16 cellular contexts compared by ENCODE assay signal in the genomic region with DNA sequence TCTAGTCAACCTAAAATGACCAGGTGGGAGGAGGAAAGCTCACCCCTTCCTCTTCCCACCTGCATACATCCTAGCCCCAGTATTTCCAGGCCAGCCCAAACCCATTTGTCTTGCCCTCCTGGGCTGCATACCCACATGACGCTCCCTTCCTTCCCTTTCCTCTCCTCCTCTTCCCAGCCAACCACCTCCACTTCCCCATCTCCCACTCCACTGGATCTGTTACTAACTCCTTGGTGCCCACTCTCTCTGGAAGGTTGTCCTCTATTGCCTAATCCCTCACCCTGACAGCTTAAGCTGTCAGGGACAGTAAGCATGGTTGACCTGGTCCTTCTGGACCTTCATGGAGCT. TPM values are rescaled to one million over a fixed set of nuclear protein-coding genes. Genes with fewer than 3 reads are reported as not detected.
DNase-seq lines count a peak whose midpoint lies in the region; ATAC-seq and TF ChIP-seq lines count a peak whose summit lies in the region.
"Had no signal": no experiment of that assay in that cellular context is flagged by ENCODE, and none has a peak within 500 bp of the region (broad histone marks: within the 10 kb centered on the region; RNA-seq: fewer than 3 reads in every experiment).

No MANE protein-coding gene starts in this region.

- CTCF ChIA-PET in mammary epithelial cell (lab: Charles Lee; ENCODE audit: low non-redundant PET) (no interaction called here), MCF 10A (lab: Yijun Ruan, JAX) (interaction anchor here (0.6 to 6.6 kb wide), 5 partner anchors 13 to 153 kb away, joined by 3 to 28 read pairs (median 6); no protein-coding TSS in a partner anchor)

- no peaks in the 10 kb centered on the region for H3K79me2 ChIP-seq in mammary epithelial cell (ENCODE audit: insufficient read depth, low read length)
- H3K79me2 ChIP-seq: parathyroid adenoma had no signal

- DNase-seq in mammary epithelial cell (no peak), MCF 10A (ENCODE audit: unreplicated experiment) (no peak), RWPE2 (ENCODE audit: low spot score) (no peak), foreskin keratinocyte (no peak), upper lobe of right lung (no peak), substantia nigra (lab: John Stamatoyannopoulos, UW) (no peak)
- no peak for DNase-seq in activated naive CD4-positive, alpha-beta T cell treated with anti-CD3 and anti-CD28 coated beads, Interleukin-2, amount 50 U/mL, for 72 hours (ENCODE audit: low spot score in 2 of 2)
- no peak for DNase-seq in effector memory CD8-positive, alpha-beta T cell
- DNase-seq: NCI-H1417; NCI-H446; stimulated activated naive CD4-positive, alpha-beta T cell treated with Interleukin-2 at 50 U/mL for 16 hours had no signal

- no peaks in the 10 kb centered on the region for H3K36me3 Mint-ChIP-seq in MCF 10A (ENCODE audit: insufficient read depth, unreplicated experiment)
- no peaks in the 10 kb centered on the region for H3K36me3 Mint-ChIP-seq in activated naive CD4-positive, alpha-beta T cell treated with anti-CD3 and anti-CD28 coated beads, Interleukin-2, amount 50 U/mL, for 72 hours
- H3K36me3 Mint-ChIP-seq in effector memory CD8-positive, alpha-beta T cell (ENCODE audit: insufficient read depth), result no peaks in the 10 kb centered on the region

- TF ChIP-seq CTCF in mammary epithelial cell (conservative IDR thresholded peaks at IDR 0.05 in 1 of 2, IDR thresholded peaks at IDR 0.05 in 1 of 2; ENCODE audit: extremely low read depth in 1 of 2, insufficient read depth in 1 of 2, low read depth in 1 of 2, low read length in 2 of 2) (no peak), MCF 10A (IDR thresholded peaks at IDR 0.05; ENCODE audit: unreplicated experiment) (no peak), RWPE2 (IDR thresholded peaks at IDR 0.05; ENCODE audit: poor library complexity, severe bottlenecking) (no peak), foreskin keratinocyte (conservative IDR thresholded peaks at IDR 0.05) (no peak), upper lobe of right lung (IDR thresholded peaks at IDR 0.05) (no peak)

- POLR2A ChIA-PET in MCF 10A (lab: Yijun Ruan, JAX), result interaction anchor here (0.8 to 2.2 kb wide), 7 partner anchors 8 to 47 kb away, joined by 3 to 10 read pairs (median 5); no protein-coding TSS in a partner anchor

- in situ Hi-C loops in mammary epithelial cell (cut with MboI; ENCODE audit: low sequenced_read_pairs in 2 of 2), result no loop called here

- no peak overlapping the region for H3K9ac ChIP-seq in mammary epithelial cell (ENCODE audit: insufficient read depth, low read length)
- H3K9ac ChIP-seq: parathyroid adenoma had no signal

- ATAC-seq in RWPE2 (ENCODE audit: low read depth), result no peak
- no peak for ATAC-seq in foreskin keratinocyte
- ATAC-seq in upper lobe of right lung, result peak; percentile 20
- no peak for ATAC-seq in activated naive CD4-positive, alpha-beta T cell treated with anti-CD3 and anti-CD28 coated beads, Interleukin-2, amount 50 U/mL, for 72 hours
- ATAC-seq in effector memory CD8-positive, alpha-beta T cell (replicated peaks), result no peak

- no peaks in the 10 kb centered on the region for H3K9me3 ChIP-seq in mammary epithelial cell (replicated peaks; ENCODE audit: insufficient read depth, low read length)
- H3K9me3 ChIP-seq in RWPE2 (ENCODE audit: severe bottlenecking), result no peaks in the 10 kb centered on the region
- H3K9me3 ChIP-seq in upper lobe of right lung, result no peaks in the 10 kb centered on the region
- H3K9me3 ChIP-seq: ascending aorta, esophagus muscularis mucosa had no signal

- H4K20me1 ChIP-seq in mammary epithelial cell (ENCODE audit: insufficient read depth, low read length), result no peaks in the 10 kb centered on the region

- intact Hi-C loops in mammary epithelial cell (cut with micrococcal nuclease), result loop anchor here (2.0 kb wide), 2 partner anchors 15 to 35 kb away; a partner anchor contains a TSS
- intact Hi-C loops in MCF 10A (cut with micrococcal nuclease), result loop anchor here (5.0 kb wide), 1 partner anchor 37 kb away; no protein-coding TSS in a partner anchor
- intact Hi-C loops in upper lobe of right lung (cut with DNase I), result no loop called here

- H3K27ac ChIP-seq in mammary epithelial cell (ENCODE audit: insufficient read depth, low read depth, low read length) (peak overlapping the region; percentile 37), RWPE2 (ENCODE audit: poor library complexity, severe bottlenecking) (peak overlapping the region; percentile 50), foreskin keratinocyte (peak overlapping the region; percentile 13), upper lobe of right lung (peak overlapping the region; percentile 26), substantia nigra (ENCODE audit: low read depth, low read length, poor library complexity, severe bottlenecking) (no peak overlapping the region)
- H3K27ac ChIP-seq: ascending aorta, parathyroid adenoma had no signal

- H3K4me2 ChIP-seq in mammary epithelial cell (ENCODE audit: insufficient read depth, low read depth, low read length), result peak overlapping the region; percentile 25

- BruUV-seq in mammary epithelial cell (replicated peaks; lab: Mats Ljungman, UMichigan) (no TSS peak), MCF 10A (replicated peaks; lab: Mats Ljungman, UMichigan) (no TSS peak)

- H3K27me3 Mint-ChIP-seq in MCF 10A (ENCODE audit: insufficient read depth, unreplicated experiment), result no peaks in the 10 kb centered on the region
- H3K27me3 Mint-ChIP-seq in effector memory CD8-positive, alpha-beta T cell, result peaks cover 12 to 53% of the 10 kb centered on the region in 2 donors

- H3K4me3 ChIP-seq in mammary epithelial cell (replicated peaks in 1 of 3; ENCODE audit: insufficient read depth in 1 of 3, low read depth in 2 of 3, low read length in 3 of 3) (no peak overlapping the region), RWPE2 (ENCODE audit: severe bottlenecking) (no peak overlapping the region), upper lobe of right lung (no peak overlapping the region)
- H3K4me3 ChIP-seq: ascending aorta, coronary artery, esophagus muscularis mucosa had no signal

- dilution Hi-C loops in mammary epithelial cell (cut with HindIII; ENCODE audit: low sequenced_read_pairs), result no loop called here

- no peaks in the 10 kb centered on the region for H3K27me3 ChIP-seq in mammary epithelial cell (ENCODE audit: insufficient read depth, low read length)
- H3K27me3 ChIP-seq in RWPE2 (ENCODE audit: insufficient read depth, poor library complexity, severe bottlenecking), result no peaks in the 10 kb centered on the region
- H3K27me3 ChIP-seq in foreskin keratinocyte, result no peaks in the 10 kb centered on the region
- H3K27me3 ChIP-seq in upper lobe of right lung, result no peaks in the 10 kb centered on the region
- H3K27me3 ChIP-seq: ascending aorta, esophagus muscularis mucosa had no signal

- H3K36me3 ChIP-seq in mammary epithelial cell (ENCODE audit: insufficient read depth, low read length) (no peaks in the 10 kb centered on the region), RWPE2 (ENCODE audit: low read depth) (no peaks in the 10 kb centered on the region), upper lobe of right lung (no peaks in the 10 kb centered on the region)
- H3K36me3 ChIP-seq: ascending aorta, esophagus muscularis mucosa had no signal

- 50% methylated on average over 1 of the region's 1 CpG for WGBS in mammary epithelial cell (ENCODE audit: low coverage, missing lambda C conversion rate)

- no peak overlapping the region for H3K4me3 Mint-ChIP-seq in MCF 10A (ENCODE audit: unreplicated experiment)
- H3K4me3 Mint-ChIP-seq in effector memory CD8-positive, alpha-beta T cell, result no peak overlapping the region

- H3K4me1 Mint-ChIP-seq in MCF 10A (ENCODE audit: insufficient read depth, unreplicated experiment), result peaks cover 16% of the 10 kb centered on the region
- peaks cover 8 to 9% of the 10 kb centered on the region in 2 donors for H3K4me1 Mint-ChIP-seq in effector memory CD8-positive, alpha-beta T cell (ENCODE audit: low read depth in 2 of 2)

- H3K4me1 ChIP-seq in mammary epithelial cell (ENCODE audit: insufficient read depth, low read length) (peaks cover 20% of the 10 kb centered on the region), RWPE2 (ENCODE audit: insufficient read depth, poor library complexity, severe bottlenecking) (peaks cover 14% of the 10 kb centered on the region), foreskin keratinocyte (peaks cover 15% of the 10 kb centered on the region), upper lobe of right lung (peaks cover 10% of the 10 kb centered on the region)
- H3K4me1 ChIP-seq: ascending aorta, parathyroid adenoma had no signal

- H2AFZ ChIP-seq in mammary epithelial cell (ENCODE audit: low read depth, low read length), result peak overlapping the region; percentile 34

- H3K9me3 Mint-ChIP-seq in MCF 10A (ENCODE audit: unreplicated experiment), result no peaks in the 10 kb centered on the region
- no peaks in the 10 kb centered on the region for H3K9me3 Mint-ChIP-seq in activated naive CD4-positive, alpha-beta T cell treated with anti-CD3 and anti-CD28 coated beads, Interleukin-2, amount 50 U/mL, for 72 hours
- H3K9me3 Mint-ChIP-seq in effector memory CD8-positive, alpha-beta T cell, result no peaks in the 10 kb centered on the region
- H3K9me3 Mint-ChIP-seq: activated T-helper 2 cell treated with anti-CD3 and anti-CD28 coated beads, Interferon-gamma antibody, Interleukin-2, Interleukin-4, amounts not matched to agents 10 μg/mL and 5 μg/mL and 100 μg/mL, durations not matched to agents 14 hours and 24 hours and 36 hours had no signal

- no peak overlapping the region for H3K27ac Mint-ChIP-seq in MCF 10A (ENCODE audit: low read depth, unreplicated experiment)
- peak overlapping the region in 1 of 2 donors; percentile 8 for H3K27ac Mint-ChIP-seq in activated naive CD4-positive, alpha-beta T cell treated with anti-CD3 and anti-CD28 coated beads, Interleukin-2, amount 50 U/mL, for 72 hours
- H3K27ac Mint-ChIP-seq in effector memory CD8-positive, alpha-beta T cell, result peak overlapping the region in 1 of 2 donors; percentile 66
- H3K27ac Mint-ChIP-seq: activated T-helper 2 cell treated with anti-CD3 and anti-CD28 coated beads, Interferon-gamma antibody, Interleukin-2, Interleukin-4, amounts not matched to agents 10 μg/mL and 5 μg/mL and 100 μg/mL, durations not matched to agents 14 hours and 24 hours and 36 hours had no signal

RNA-seq across cellular contexts. Expression of a gene that starts 23.0 kb away (rescaled TPM):
- total RNA-seq in mammary epithelial cell (10 to 100 TPM in 1 of 2 donors, 1 to 10 TPM in 1; 9.2 to 60.0 TPM), MCF 10A (2022) (1.1 and 1.9 TPM in 2 replicates), foreskin keratinocyte (4.5 and 6.6 TPM in 2 replicates), upper lobe of right lung (16.9 TPM)
- polyA plus RNA-seq in mammary epithelial cell (7.6 TPM), foreskin keratinocyte (1.6 and 2.2 TPM in 2 replicates)
- 7.9 TPM for polyA minus RNA-seq in mammary epithelial cell
- total RNA-seq in activated naive CD4-positive, alpha-beta T cell treated with anti-CD3 and anti-CD28 coated beads, Interleukin-2, amount 50 U/mL, for 72 hours, result not detected
- total RNA-seq: activated T-helper 2 cell treated with anti-CD3 and anti-CD28 coated beads, Interferon-gamma antibody, Interleukin-2, Interleukin-4, amounts not matched to agents 10 μg/mL and 5 μg/mL and 100 μg/mL, durations not matched to agents 14 hours and 24 hours and 36 hours had no signal
